8 cellular contexts compared by ENCODE assay signal in the genomic region with DNA sequence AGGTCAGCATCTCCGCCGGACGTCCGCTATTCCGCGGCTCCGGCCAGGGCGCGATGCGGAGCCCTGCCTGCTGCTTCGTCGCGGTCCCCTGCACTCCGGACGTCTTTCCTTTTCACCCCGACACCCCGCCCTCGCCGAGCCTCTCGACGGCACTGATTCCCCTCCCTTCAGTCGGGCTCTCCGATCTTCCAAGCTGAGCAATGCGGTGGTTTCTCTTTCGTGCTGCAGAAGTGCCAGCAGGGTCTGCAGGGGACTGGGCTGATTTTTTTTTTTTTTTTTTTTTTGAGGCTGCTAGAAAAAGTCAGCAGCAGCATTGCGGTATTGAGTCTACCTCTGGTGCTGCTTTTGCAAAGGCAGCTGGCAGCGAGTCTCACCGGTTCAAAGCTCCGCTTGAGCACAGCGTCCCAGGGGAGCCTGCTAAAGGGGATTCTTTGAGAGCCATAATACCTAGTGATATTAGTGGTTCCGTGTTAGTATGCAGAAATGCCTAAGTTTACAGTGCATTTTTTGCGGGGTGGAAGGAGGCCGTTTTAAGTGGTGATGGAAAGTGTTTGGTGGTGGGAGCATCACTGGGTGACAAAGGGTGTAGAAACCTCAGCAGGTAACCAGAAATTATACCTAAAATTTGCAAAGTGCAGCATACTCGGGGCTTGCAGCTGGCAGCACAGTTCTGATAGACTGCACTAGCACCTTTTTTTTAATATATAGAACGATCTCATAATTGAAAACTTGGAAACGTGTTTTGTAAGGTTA.
DNase-seq lines count a peak whose midpoint lies in the region; ATAC-seq lines count a peak whose summit lies in the region.

No MANE protein-coding gene starts in this region.

- no peaks in the 10 kb centered on the region for H3K27me3 ChIP-seq in BLaER1 treated with 17β-estradiol and CSF1 and Interleukin-3, amounts not matched to agents 10 nM and 100 nM
- H3K27me3 ChIP-seq in mucosa of stomach (ENCODE audit: control insufficient read depth, insufficient read depth, low read length): no peaks in the 10 kb centered on the region

- peak overlapping the region; percentile 74 to 90 (median 82) for H3K4me2 ChIP-seq in BLaER1 treated with 17β-estradiol and CSF1 and Interleukin-3, amounts not matched to agents 10 nM and 100 nM

- H3K4me1 ChIP-seq in BLaER1 treated with 17β-estradiol and CSF1 and Interleukin-3, amounts not matched to agents 10 nM and 100 nM: peaks cover 34 to 70% (median 54%) of the 10 kb centered on the region in 10 experiments
- H3K4me1 ChIP-seq in mucosa of stomach (ENCODE audit: control insufficient read depth, insufficient read depth, low read length): peaks cover 23% of the 10 kb centered on the region

- peaks cover 0 to 55% (median 23%) of the 10 kb centered on the region in 11 experiments; a peak in 12 of 22 replicates for H4K20me1 ChIP-seq in BLaER1 treated with 17β-estradiol and CSF1 and Interleukin-3, amounts not matched to agents 10 nM and 100 nM

- ATAC-seq in GM19351 (IDR thresholded peaks at IDR 0.05; ENCODE audit: unreplicated experiment) (peak; percentile 37), HG03460 (IDR thresholded peaks at IDR 0.05; ENCODE audit: unreplicated experiment) (peak; percentile 41)

- peak overlapping the region; percentile 82 to 95 (median 90) for H3K4me3 ChIP-seq in BLaER1 treated with 17β-estradiol and CSF1 and Interleukin-3, amounts not matched to agents 10 nM and 100 nM
- peak overlapping the region; percentile 62 for H3K4me3 ChIP-seq in mucosa of stomach (ENCODE audit: low read length)

- H3K27ac ChIP-seq in BLaER1 treated with 17β-estradiol and CSF1 and Interleukin-3, amounts not matched to agents 10 nM and 100 nM: peak overlapping the region; percentile 65 to 96 (median 95)
- peak overlapping the region; percentile 80 for H3K27ac ChIP-seq in epithelial cell of prostate

- peaks cover 0 to 6% (median 0%) of the 10 kb centered on the region in 11 experiments; a peak in 3 of 22 replicates for H3K9me3 ChIP-seq in BLaER1 treated with 17β-estradiol and CSF1 and Interleukin-3, amounts not matched to agents 10 nM and 100 nM (replicated peaks in 1 of 11)
- H3K9me3 ChIP-seq in mucosa of stomach (ENCODE audit: control insufficient read depth, low read length): no peaks in the 10 kb centered on the region

- H3K36me3 ChIP-seq in BLaER1 treated with 17β-estradiol and CSF1 and Interleukin-3, amounts not matched to agents 10 nM and 100 nM: peaks cover 0 to 10% (median 0%) of the 10 kb centered on the region in 11 experiments; a peak in 5 of 22 replicates
- no peaks in the 10 kb centered on the region for H3K36me3 ChIP-seq in mucosa of stomach (ENCODE audit: control insufficient read depth, insufficient read depth, low read length)

- H3K9ac ChIP-seq in BLaER1 treated with 17β-estradiol and CSF1 and Interleukin-3, amounts not matched to agents 10 nM and 100 nM: peak overlapping the region; percentile 83 to 98 (median 95)
- peak overlapping the region; percentile 58 for H3K9ac ChIP-seq in mucosa of stomach (ENCODE audit: low read length)

- peak; percentile 75 for DNase-seq in NK-92 treated with Interleukin-12 subunit alpha and Interleukin-12 subunit beta, amount 100 ng/mL, for 24 hours (lab: John Stamatoyannopoulos, UW)
- DNase-seq in activated T-cell treated with anti-CD3 and anti-CD28 coated beads for 1 hour (ENCODE audit: low read depth) (peak; percentile 62), epithelial cell of prostate (ENCODE audit: low read depth, low spot score) (no peak)
- peak; percentile 40 for DNase-seq in stimulated activated CD8-positive, alpha-beta memory T cell treated with anti-CD3 and anti-CD28 coated beads, Interleukin-7, amount 100 ng/mL, for 24 hours (ENCODE audit: low read depth)
